In the genomic region with DNA sequence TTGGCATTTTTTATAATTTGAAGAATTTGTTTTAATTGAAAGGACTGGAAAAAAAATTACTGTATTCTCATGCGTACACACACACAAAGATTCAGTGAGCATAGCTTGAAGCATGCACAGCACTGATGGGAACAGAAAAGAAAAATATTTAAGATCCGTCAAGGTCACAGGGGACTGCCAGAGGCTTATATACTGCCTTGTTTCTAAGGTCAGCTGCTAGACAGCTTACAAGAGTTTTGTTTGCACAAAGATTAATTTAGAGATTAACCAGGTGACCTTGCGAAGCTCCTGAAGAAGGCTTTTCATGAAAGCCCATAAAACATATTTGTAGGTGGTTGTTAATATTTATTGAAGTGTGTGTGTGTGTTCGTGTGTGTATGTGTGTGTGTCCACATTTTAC, we compare ENCODE assay signal across 17 cellular contexts.
DNase-seq lines count a peak whose midpoint lies in the region; ATAC-seq, FAIRE-seq and TF ChIP-seq lines count a peak whose summit lies in the region.
"Had no signal": no experiment of that assay in that cellular context is flagged by ENCODE, and none has a peak within 500 bp of the region (broad histone marks: within the 10 kb centered on the region; RNA-seq: fewer than 3 reads in every experiment).

No MANE protein-coding gene starts in this region.

- no peak overlapping the region for H3K9ac ChIP-seq in HepG2 (ENCODE audit: insufficient read depth, low read depth, low read length)
- H3K9ac ChIP-seq: BLaER1 treated with 17β-estradiol and CSF1 and Interleukin-3, amounts not matched to agents 10 nM and 100 nM; GM23248 had no signal

- POLR2A ChIA-PET in HepG2 (lab: Yijun Ruan, JAX), result no interaction called here

- no peak overlapping the region for H3K4me2 ChIP-seq in HepG2 (ENCODE audit: low read depth, low read length)
- H3K4me2 ChIP-seq: BLaER1 treated with 17β-estradiol and CSF1 and Interleukin-3, amounts not matched to agents 10 nM and 100 nM had no signal

- TF ChIP-seq POLR2A in HepG2 (IDR thresholded peaks at IDR 0.05; ENCODE audit: insufficient read depth in 1 of 2, low read depth in 2 of 2, low read length in 2 of 2), result no peak
- no peak for TF ChIP-seq POLR2A in right lobe of liver (IDR thresholded peaks at IDR 0.05)

- H2AFZ ChIP-seq in HepG2 (ENCODE audit: low read length), result no peak overlapping the region
- H2AFZ ChIP-seq: GM23248 had no signal

- CTCF ChIA-PET in HepG2 (lab: Yijun Ruan, JAX; ENCODE audit: low intra/inter-chr PET ratio, low total read pairs), result no interaction called here

- H3K36me3 ChIP-seq in HepG2 (replicated peaks in 1 of 2; ENCODE audit: control insufficient read depth in 1 of 2, insufficient read depth in 2 of 2, low read length in 2 of 2), result no peaks in the 10 kb centered on the region
- H3K36me3 ChIP-seq in right lobe of liver, result no peaks in the 10 kb centered on the region
- H3K36me3 ChIP-seq in small intestine (ENCODE audit: control insufficient read depth in 2 of 2, insufficient read depth in 2 of 2, low read length in 2 of 2), result no peaks in the 10 kb centered on the region
- H3K36me3 ChIP-seq: BLaER1 treated with 17β-estradiol and CSF1 and Interleukin-3, amounts not matched to agents 10 nM and 100 nM had no signal

- ATAC-seq in HepG2, result no peak
- no peak for ATAC-seq in right lobe of liver
- no peak for ATAC-seq in Right ventricle myocardium inferior
- ATAC-seq in GM18907 (IDR thresholded peaks at IDR 0.05; ENCODE audit: unreplicated experiment), result no peak
- ATAC-seq: CD8-positive, alpha-beta T cell had no signal

- intact Hi-C loops in HepG2 (cut with micrococcal nuclease; ENCODE audit: unreplicated experiment) (no loop called here), right lobe of liver (cut with DNase I) (no loop called here), Right ventricle myocardium inferior (cut with DNase I) (no loop called here)

- in situ Hi-C loops in HepG2 (cut with HindIII; ENCODE audit: extremely low pct_ligation_motif_present, low pct_unique_long_range_greater_than_20kb), result no loop called here

- BruUV-seq in HepG2 (replicated peaks; lab: Mats Ljungman, UMichigan), result no TSS peak

- H3K9me3 ChIP-seq in HepG2 (ENCODE audit: low read length) (peaks cover 78% of the 10 kb centered on the region), right lobe of liver (no peaks in the 10 kb centered on the region), small intestine (ENCODE audit: control insufficient read depth, low read depth) (no peaks in the 10 kb centered on the region)
- H3K9me3 ChIP-seq: BLaER1 treated with 17β-estradiol and CSF1 and Interleukin-3, amounts not matched to agents 10 nM and 100 nM had no signal

- WGBS in HepG2 (ENCODE audit: low lambda C conversion rate), result 0% methylated on average over 4 of the region's 4 CpGs
- WGBS in right lobe of liver (ENCODE audit: insufficient coverage, low coverage, low lambda C conversion rate, missing lambda C conversion rate), result 85% methylated on average over 4 of the region's 4 CpGs
- WGBS in small intestine, 3 donors, result 31 to 58% (median 46%) methylated on average over 4 of the region's 4 CpGs

- no peaks in the 10 kb centered on the region for H3K27me3 ChIP-seq in HepG2 (ENCODE audit: control insufficient read depth in 1 of 2, insufficient read depth in 2 of 2, low read length in 2 of 2)
- no peaks in the 10 kb centered on the region for H3K27me3 ChIP-seq in right lobe of liver
- H3K27me3 ChIP-seq in small intestine (ENCODE audit: control insufficient read depth in 2 of 2, insufficient read depth in 2 of 2, low read length in 2 of 2), result no peaks in the 10 kb centered on the region
- H3K27me3 ChIP-seq: BLaER1 treated with 17β-estradiol and CSF1 and Interleukin-3, amounts not matched to agents 10 nM and 100 nM had no signal

- no peak overlapping the region; a peak in 1 of 6 replicates for H3K4me3 ChIP-seq in HepG2 (replicated peaks in 1 of 3; ENCODE audit: insufficient read depth in 1 of 3, low read depth in 2 of 3, low read length in 3 of 3)
- H3K4me3 ChIP-seq in right lobe of liver, result no peak overlapping the region
- H3K4me3 ChIP-seq in LNCaP clone FGC (ENCODE audit: low read depth, low read length), result no peak overlapping the region
- H3K4me3 ChIP-seq in small intestine (ENCODE audit: low read depth in 1 of 2, low read length in 2 of 2), result no peak overlapping the region
- H3K4me3 ChIP-seq: BLaER1 treated with 17β-estradiol and CSF1 and Interleukin-3, amounts not matched to agents 10 nM and 100 nM; GM23248 had no signal

- H3K27ac ChIP-seq in HepG2 (ENCODE audit: extremely low read length, insufficient read depth, low read length) (no peak overlapping the region), right lobe of liver (no peak overlapping the region), VCaP (peak overlapping the region; percentile 67), small intestine (ENCODE audit: low read depth in 1 of 2, low read length in 1 of 2) (no peak overlapping the region)
- H3K27ac ChIP-seq: BLaER1 treated with 17β-estradiol and CSF1 and Interleukin-3, amounts not matched to agents 10 nM and 100 nM; GM23248 had no signal

- H3K4me1 ChIP-seq in HepG2 (ENCODE audit: insufficient read depth, low read length) (no peaks in the 10 kb centered on the region), right lobe of liver (peaks cover 0 to 3% (median 0%) of the 10 kb centered on the region in 4 donors), small intestine (ENCODE audit: control insufficient read depth in 2 of 2, insufficient read depth in 1 of 2, low read depth in 1 of 2, low read length in 1 of 2) (no peaks in the 10 kb centered on the region)
- H3K4me1 ChIP-seq: BLaER1 treated with 17β-estradiol and CSF1 and Interleukin-3, amounts not matched to agents 10 nM and 100 nM had no signal

- FAIRE-seq in HepG2 (lab: Jason Lieb, UNC) (peak; percentile 12), small intestine (lab: Jason Lieb, UNC) (no peak)
- FAIRE-seq: HTR-8/SVneo had no signal

- TF ChIP-seq RAD21 in HepG2 (CRISPR knock-in tag; IDR thresholded peaks at IDR 0.05), result no peak

- no peaks in the 10 kb centered on the region for H3K79me2 ChIP-seq in HepG2 (ENCODE audit: insufficient read depth, low read length)

- TF ChIP-seq EP300 in HepG2 (IDR thresholded peaks at IDR 0.05; ENCODE audit: low read depth in 2 of 2, low read length in 2 of 2) (no peak), HepG2 (CRISPR knock-in tag; IDR thresholded peaks at IDR 0.05; ENCODE audit: borderline replicate concordance) (no peak)

- H4K20me1 ChIP-seq in HepG2 (ENCODE audit: insufficient read depth, low read length), result no peaks in the 10 kb centered on the region
- H4K20me1 ChIP-seq: BLaER1 treated with 17β-estradiol and CSF1 and Interleukin-3, amounts not matched to agents 10 nM and 100 nM had no signal

- TF ChIP-seq CTCF in HepG2 (CRISPR knock-in tag; IDR thresholded peaks at IDR 0.05) (no peak), right lobe of liver (IDR thresholded peaks at IDR 0.05) (no peak), LNCaP clone FGC (IDR thresholded peaks at IDR 0.05; ENCODE audit: control insufficient read depth, extremely low read depth, insufficient read depth) (no peak), VCaP (conservative IDR thresholded peaks at IDR 0.05) (no peak)

- no peak for DNase-seq in HepG2 (ENCODE audit: low spot score)
- no peak for DNase-seq in right lobe of liver
- DNase-seq in LNCaP clone FGC (ENCODE audit: low read depth), result peak; percentile 43
- DNase-seq in small intestine, result peak; percentile 1
- DNase-seq in Right ventricle myocardium inferior (ENCODE audit: missing footprints), result no peak
- DNase-seq in D341Med (ENCODE audit: low spot score), result no peak
- DNase-seq: Calu3; CD8-positive, alpha-beta T cell; DMS79 treated with DMSO at 0.1 percent for 48 hours; GF-D8; GM23248; HCEC 1CT; KBM-7 had no signal

TF ChIP-seq in HepG2, 621 proteins besides CTCF, POLR2A, EP300 and RAD21:
- TF ChIP-seq KDM6A (CRISPR knock-in tag; IDR thresholded peaks at IDR 0.05; ENCODE audit: low read depth) (no peak), PHF8 (CRISPR knock-in tag; IDR thresholded peaks at IDR 0.05) (no peak), STAG1 (CRISPR knock-in tag; IDR thresholded peaks at IDR 0.05) (no peak), ELF3 (CRISPR knock-in tag; IDR thresholded peaks at IDR 0.05) (no peak), KAT8 (CRISPR knock-in tag; IDR thresholded peaks at IDR 0.05) (no peak), ZNF296 (CRISPR knock-in tag; conservative IDR thresholded peaks at IDR 0.05) (no peak), SKI (IDR thresholded peaks at IDR 0.05; ENCODE audit: partially characterized antibody) (no peak)
- TF ChIP-seq, protein P1, sequence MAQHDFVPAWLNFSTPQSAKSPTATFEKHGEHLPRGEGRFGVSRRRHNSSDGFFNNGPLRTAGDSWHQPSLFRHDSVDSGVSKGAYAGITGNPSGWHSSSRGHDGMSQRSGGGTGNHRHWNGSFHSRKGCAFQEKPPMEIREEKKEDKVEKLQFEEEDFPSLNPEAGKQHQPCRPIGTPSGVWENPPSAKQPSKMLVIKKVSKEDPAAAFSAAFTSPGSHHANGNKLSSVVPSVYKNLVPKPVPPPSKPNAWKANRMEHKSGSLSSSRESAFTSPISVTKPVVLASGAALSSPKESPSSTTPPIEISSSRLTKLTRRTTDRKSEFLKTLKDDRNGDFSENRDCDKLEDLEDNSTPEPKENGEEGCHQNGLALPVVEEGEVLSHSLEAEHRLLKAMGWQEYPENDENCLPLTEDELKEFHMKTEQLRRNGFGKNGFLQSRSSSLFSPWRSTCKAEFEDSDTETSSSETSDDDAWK (CRISPR knock-in tag; IDR thresholded peaks at IDR 0.05), result no peak
- TF ChIP-seq, protein P2, sequence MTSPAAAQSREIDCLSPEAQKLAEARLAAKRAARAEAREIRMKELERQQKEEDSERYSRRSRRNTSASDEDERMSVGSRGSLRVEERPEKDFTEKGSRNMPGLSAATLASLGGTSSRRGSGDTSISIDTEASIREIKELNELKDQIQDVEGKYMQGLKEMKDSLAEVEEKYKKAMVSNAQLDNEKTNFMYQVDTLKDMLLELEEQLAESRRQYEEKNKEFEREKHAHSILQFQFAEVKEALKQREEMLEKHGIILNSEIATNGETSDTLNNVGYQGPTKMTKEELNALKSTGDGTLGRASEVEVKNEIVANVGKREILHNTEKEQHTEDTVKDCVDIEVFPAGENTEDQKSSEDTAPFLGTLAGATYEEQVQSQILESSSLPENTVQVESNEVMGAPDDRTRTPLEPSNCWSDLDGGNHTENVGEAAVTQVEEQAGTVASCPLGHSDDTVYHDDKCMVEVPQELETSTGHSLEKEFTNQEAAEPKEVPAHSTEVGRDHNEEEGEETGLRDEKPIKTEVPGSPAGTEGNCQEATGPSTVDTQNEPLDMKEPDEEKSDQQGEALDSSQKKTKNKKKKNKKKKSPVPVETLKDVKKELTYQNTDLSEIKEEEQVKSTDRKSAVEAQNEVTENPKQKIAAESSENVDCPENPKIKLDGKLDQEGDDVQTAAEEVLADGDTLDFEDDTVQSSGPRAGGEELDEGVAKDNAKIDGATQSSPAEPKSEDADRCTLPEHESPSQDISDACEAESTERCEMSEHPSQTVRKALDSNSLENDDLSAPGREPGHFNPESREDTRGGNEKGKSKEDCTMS (CRISPR knock-in tag; conservative IDR thresholded peaks at IDR 0.05), result no peak

Comparison
In these comparisons a context has a peak if more than half of its experiments do, and no peak if none do; other contexts are left out.
1. DNase-seq: peak in LNCaP clone FGC (single experiment) and small intestine (single experiment); none in HepG2 (single experiment), right lobe of liver (0 of 3), Right ventricle myocardium inferior (single experiment) and D341Med (single experiment).